ENCODE assay signal across 11 cellular contexts in the genomic region with DNA sequence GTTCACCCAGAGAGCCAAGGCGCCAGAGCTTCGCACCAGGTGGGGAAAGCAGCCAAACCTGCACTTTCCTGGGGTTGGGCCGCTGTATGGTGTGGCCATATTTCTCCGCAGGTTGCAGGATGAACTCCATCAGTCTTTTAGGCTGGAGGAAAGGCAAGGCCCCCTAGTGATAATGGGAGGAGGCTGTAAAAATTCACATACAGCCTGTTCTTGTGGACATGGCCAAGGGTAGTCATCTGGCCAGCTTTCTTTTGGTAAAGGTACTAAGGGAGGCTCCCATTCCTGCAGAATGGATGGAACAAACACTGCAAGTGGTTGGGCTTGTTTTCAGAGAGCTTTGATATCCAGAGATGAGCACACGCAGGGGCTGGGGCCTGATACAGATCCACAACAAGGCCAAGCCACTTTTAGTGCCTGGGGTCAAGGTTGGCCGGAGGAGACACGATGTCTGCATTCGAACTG. TPM values are rescaled to one million over a fixed set of nuclear protein-coding genes. Genes with fewer than 3 reads are reported as not detected.
DNase-seq lines count a peak whose midpoint lies in the region; ATAC-seq and TF ChIP-seq lines count a peak whose summit lies in the region.
"Had no signal": no experiment of that assay in that cellular context is flagged by ENCODE, and none has a peak within 500 bp of the region (broad histone marks: within the 10 kb centered on the region; RNA-seq: fewer than 3 reads in every experiment).

No MANE protein-coding gene starts in this region.

- intact Hi-C loops in body of pancreas (cut with DNase I) (no loop called here), spleen (cut with DNase I; ENCODE audit: low total_unique reads) (loop anchor here (5.0 kb wide), 1 partner anchor 435 kb away; no protein-coding TSS in a partner anchor)

- H3K4me1 ChIP-seq in HEK293 (ENCODE audit: control insufficient read depth, insufficient read depth, low read length) (peaks cover 23% of the 10 kb centered on the region), body of pancreas (peaks cover 54% of the 10 kb centered on the region), spleen (peaks cover 0 to 34% (median 27%) of the 10 kb centered on the region in 6 donors)

- TF ChIP-seq POLR2A in body of pancreas (IDR thresholded peaks at IDR 0.05) (no peak), spleen (IDR thresholded peaks at IDR 0.05) (no peak)

- H3K36me3 ChIP-seq in HEK293 (ENCODE audit: control insufficient read depth in 2 of 2, insufficient read depth in 1 of 2, low read length in 2 of 2) = no peaks in the 10 kb centered on the region
- no peaks in the 10 kb centered on the region for H3K36me3 ChIP-seq in body of pancreas (replicated peaks in 1 of 2; ENCODE audit: insufficient read depth in 1 of 2, low read depth in 2 of 2)
- H3K36me3 ChIP-seq in spleen = no peaks in the 10 kb centered on the region

- no peaks in the 10 kb centered on the region for H3K27me3 ChIP-seq in body of pancreas
- no peaks in the 10 kb centered on the region for H3K27me3 ChIP-seq in layer of hippocampus (ENCODE audit: control insufficient read depth, insufficient read depth, low read length)
- H3K27me3 ChIP-seq in spleen (replicated peaks in 1 of 7) = peaks cover 0 to 39% (median 19%) of the 10 kb centered on the region in 7 donors

- 47 to 66% methylated on average over 6 to 8 of the region's 8 CpGs for WGBS in body of pancreas, 2 donors
- 68 to 92% (median 87%) methylated on average over 8 of the region's 8 CpGs for WGBS in spleen, 5 donors

- H3K27ac ChIP-seq in HEK293 (ENCODE audit: extremely low read depth, low read depth, low read length) = peak overlapping the region; percentile 49; the same call in 1 of the 2 replicates
- H3K27ac ChIP-seq in body of pancreas = peak overlapping the region; percentile 82 to 93 (median 87)
- peak overlapping the region; percentile 85 for H3K27ac ChIP-seq in layer of hippocampus (ENCODE audit: low read depth, low read length)
- H3K27ac ChIP-seq in spleen = peak overlapping the region; percentile 71 to 87 (median 80)

- CTCF ChIA-PET in HEK293 (lab: Yijun Ruan, JAX) = interaction anchor here (0.6 to 7.0 kb wide), 9 partner anchors 8 to 432 kb away, joined by 3 to 53 read pairs (median 4); no protein-coding TSS in a partner anchor

- ATAC-seq in body of pancreas (no peak), GM21825 (IDR thresholded peaks at IDR 0.05; ENCODE audit: unreplicated experiment) (no peak)

- no peak overlapping the region for H3K4me3 ChIP-seq in HEK293 (ENCODE audit: low read depth, low read length)
- no peak overlapping the region for H3K4me3 ChIP-seq in body of pancreas
- peak overlapping the region in 1 of 8 donors; percentile 18 for H3K4me3 ChIP-seq in spleen
- no peak overlapping the region for H3K4me3 ChIP-seq in foreskin fibroblast (ENCODE audit: low read depth in 1 of 2, low read length in 2 of 2)

- TF ChIP-seq CTCF in HEK293 (tag by site-specific recombination; IDR thresholded peaks at IDR 0.05) (no peak), body of pancreas (IDR thresholded peaks at IDR 0.05) (no peak), spleen (IDR thresholded peaks at IDR 0.05 in 8 of 11, conservative IDR thresholded peaks at IDR 0.05 in 3 of 11) (no peak), foreskin fibroblast (IDR thresholded peaks at IDR 0.05; ENCODE audit: low read depth, low read length) (no peak)

- DNase-seq in body of pancreas (peak in 3 of 4 donors; percentile 30 to 39 (median 35)), spleen (no peak), NOMO-1 treated with dmso at 0.1 percent for 144 hours (lab: John Stamatoyannopoulos, UW; ENCODE audit: unreplicated experiment) (no peak), foreskin fibroblast (no peak), NK-92 (lab: John Stamatoyannopoulos, UW; ENCODE audit: unreplicated experiment) (no peak)
- DNase-seq: DMS 273 treated with DMSO at 0.1 percent for 48 hours, NCI-H1694 treated with DMSO at 0.1 percent for 48 hours, T-helper 2 cell had no signal

- POLR2A ChIA-PET in HEK293 (lab: Yijun Ruan, JAX) = interaction anchor here (1.0 to 2.2 kb wide), 3 partner anchors 18 to 232 kb away, joined by 3 to 22 read pairs (median 4); partner anchors contain the start of genes XBP1 and ZNRF3

- H3K9me3 ChIP-seq in HEK293 (ENCODE audit: control insufficient read depth, insufficient read depth, low read depth, low read length) (no peaks in the 10 kb centered on the region), body of pancreas (no peaks in the 10 kb centered on the region), spleen (no peaks in the 10 kb centered on the region)

TF ChIP-seq in HEK293, 187 proteins besides CTCF, POLR2A, EP300 and RAD21:
- TF ChIP-seq ZNF280C (tag by site-specific recombination; IDR thresholded peaks at IDR 0.05) (no peak), REPIN1 (tag by site-specific recombination; IDR thresholded peaks at IDR 0.05; ENCODE audit: low read depth) (no peak), ZNF600 (tag by site-specific recombination; IDR thresholded peaks at IDR 0.05) (no peak), ZNF670 (tag by site-specific recombination; IDR thresholded peaks at IDR 0.05; ENCODE audit: low read depth) (no peak), IKZF3 (tag by site-specific recombination; IDR thresholded peaks at IDR 0.05) (0 out of 2 replicates have a peak, but pooled peaks have one; percentile 32), KLF9 (tag by site-specific recombination; IDR thresholded peaks at IDR 0.05; ENCODE audit: low read depth) (no peak), INSM2 (tag by site-specific recombination; IDR thresholded peaks at IDR 0.05) (no peak), ZNF449 (tag by site-specific recombination; IDR thresholded peaks at IDR 0.05) (peak; percentile 100)

RNA-seq across cellular contexts. Expression of gene C22orf31, which starts 29.6 kb away (rescaled TPM):
- not detected for total RNA-seq in body of pancreas
- total RNA-seq in spleen = not detected
- not detected for polyA plus RNA-seq in spleen

RNA-seq across cellular contexts. Expression of gene KREMEN1, which starts 40.8 kb away (rescaled TPM):
- total RNA-seq in body of pancreas (1 to 10 TPM; 6.6 to 7.3 TPM), spleen (10 to 100 TPM; 15.0 to 41.3 (median 29.0) TPM)
- 1 to 10 TPM; 1.5 to 4.7 (median 2.2) TPM for polyA plus RNA-seq in spleen

Comparison
In these comparisons a context has a peak if more than half of its experiments do, and no peak if none do; other contexts are left out.
1. DNase-seq: peak in body of pancreas (3 of 4); none in spleen (single experiment), NOMO-1 treated with dmso at 0.1 percent for 144 hours (single experiment), foreskin fibroblast (0 of 2) and NK-92 (single experiment).
2. Peak in every context shown above with its lines, with median percentiles within 50 percentile points of each other: H3K27ac ChIP-seq.